19 cellular contexts compared by ENCODE assay signal in genomic region chr4:128347930-128348660, GRCh38.
DNase-seq lines count a peak whose midpoint lies in the region; ATAC-seq, FAIRE-seq and TF ChIP-seq lines count a peak whose summit lies in the region.
"Had no signal": no experiment of that assay in that cellular context is flagged by ENCODE, and none has a peak within 500 bp of the region (broad histone marks: within the 10 kb centered on the region; RNA-seq: fewer than 3 reads in every experiment).

No MANE protein-coding gene starts in this region.

- no peak for TF ChIP-seq RAD21 in HepG2 (CRISPR knock-in tag; IDR thresholded peaks at IDR 0.05)

- H3K79me2 ChIP-seq in HepG2 (ENCODE audit: insufficient read depth, low read length), result no peaks in the 10 kb centered on the region

- TF ChIP-seq POLR2A in HepG2 (IDR thresholded peaks at IDR 0.05; ENCODE audit: insufficient read depth in 1 of 2, low read depth in 2 of 2, low read length in 2 of 2) (no peak), right lobe of liver (IDR thresholded peaks at IDR 0.05) (no peak), body of pancreas (IDR thresholded peaks at IDR 0.05) (no peak)

- DNase-seq in HepG2 (ENCODE audit: low spot score) (no peak), right lobe of liver (no peak), cardiac fibroblast (ENCODE audit: low read depth in 2 of 2) (peak; percentile 55 to 59), mesothelial cell of epicardium (ENCODE audit: low spot score in 2 of 2, unreplicated experiment in 2 of 2) (no peak), body of pancreas (no peak)
- no peak for DNase-seq in activated T-cell treated with anti-CD3 and anti-CD28 coated beads, Interleukin-2, amount 50 U/mL, for 1 hour
- DNase-seq: activated CD4-positive, CD25-positive, alpha-beta regulatory T cell treated with anti-CD3 and anti-CD28 coated beads, Interleukin-2, amount 50 U/mL, for 72 hours; activated gamma-delta T cell; anterior cingulate cortex; dorsolateral prefrontal cortex; esophagus squamous epithelium; NCI-H1694 treated with DMSO at 0.1 percent for 48 hours; NCI-H510A; stimulated activated naive CD4-positive, alpha-beta T cell treated with Interleukin-2 at 50 U/mL for 16 hours; T1000 had no signal

- FAIRE-seq in HepG2 (lab: Jason Lieb, UNC), result no peak
- FAIRE-seq: GM12878 had no signal

- peaks cover 8% of the 10 kb centered on the region for H3K36me3 Mint-ChIP-seq in mesothelial cell of epicardium

- no peak for TF ChIP-seq CTCF in HepG2 (CRISPR knock-in tag; IDR thresholded peaks at IDR 0.05)
- no peak for TF ChIP-seq CTCF in right lobe of liver (IDR thresholded peaks at IDR 0.05)
- TF ChIP-seq CTCF in cardiac fibroblast (IDR thresholded peaks at IDR 0.05; ENCODE audit: low read depth, low read length), result no peak
- no peak for TF ChIP-seq CTCF in mesothelial cell of epicardium (IDR thresholded peaks at IDR 0.05; ENCODE audit: unreplicated experiment)
- no peak for TF ChIP-seq CTCF in body of pancreas (IDR thresholded peaks at IDR 0.05)

- H3K36me3 ChIP-seq in HepG2 (replicated peaks in 1 of 2; ENCODE audit: control insufficient read depth in 1 of 2, insufficient read depth in 2 of 2, low read length in 2 of 2), result no peaks in the 10 kb centered on the region
- H3K36me3 ChIP-seq in right lobe of liver, result no peaks in the 10 kb centered on the region
- H3K36me3 ChIP-seq in body of pancreas (replicated peaks in 1 of 2; ENCODE audit: insufficient read depth in 1 of 2, low read depth in 2 of 2), result no peaks in the 10 kb centered on the region
- H3K36me3 ChIP-seq: esophagus squamous epithelium, prostate gland had no signal

- peaks cover 21% of the 10 kb centered on the region for H3K4me1 Mint-ChIP-seq in mesothelial cell of epicardium

- TF ChIP-seq EP300 in HepG2 (IDR thresholded peaks at IDR 0.05; ENCODE audit: low read depth in 2 of 2, low read length in 2 of 2) (no peak), HepG2 (CRISPR knock-in tag; IDR thresholded peaks at IDR 0.05; ENCODE audit: borderline replicate concordance) (no peak)

- in situ Hi-C loops in HepG2 (cut with HindIII; ENCODE audit: extremely low pct_ligation_motif_present, low pct_unique_long_range_greater_than_20kb), result no loop called here

- no peaks in the 10 kb centered on the region for H4K20me1 ChIP-seq in HepG2 (ENCODE audit: insufficient read depth, low read length)

- H2AFZ ChIP-seq in HepG2 (ENCODE audit: low read length), result no peak overlapping the region

- H3K27me3 Mint-ChIP-seq in mesothelial cell of epicardium (ENCODE audit: low read depth), result no peaks in the 10 kb centered on the region

- H3K27ac ChIP-seq in HepG2 (ENCODE audit: extremely low read length, insufficient read depth, low read length), result no peak overlapping the region
- peak overlapping the region in 1 of 3 donors; percentile 35 for H3K27ac ChIP-seq in right lobe of liver
- no peak overlapping the region for H3K27ac ChIP-seq in body of pancreas
- H3K27ac ChIP-seq: dorsolateral prefrontal cortex, esophagus squamous epithelium, prostate gland had no signal

- POLR2A ChIA-PET in HepG2 (lab: Yijun Ruan, JAX), result no interaction called here

- intact Hi-C loops in HepG2 (cut with micrococcal nuclease; ENCODE audit: unreplicated experiment) (no loop called here), right lobe of liver (cut with DNase I) (no loop called here), body of pancreas (cut with DNase I) (no loop called here)

- peak overlapping the region; percentile 83 for H3K27ac Mint-ChIP-seq in mesothelial cell of epicardium

- H3K4me3 ChIP-seq in HepG2 (replicated peaks in 1 of 3; ENCODE audit: insufficient read depth in 1 of 3, low read depth in 2 of 3, low read length in 3 of 3) (no peak overlapping the region), right lobe of liver (no peak overlapping the region), cardiac fibroblast (replicated peaks in 1 of 2; ENCODE audit: low read depth in 2 of 2, low read length in 2 of 2) (no peak overlapping the region), body of pancreas (no peak overlapping the region)
- H3K4me3 ChIP-seq: dorsolateral prefrontal cortex, esophagus squamous epithelium, GM12878, prostate gland had no signal

- no peak overlapping the region for H3K4me3 Mint-ChIP-seq in mesothelial cell of epicardium

- BruUV-seq in HepG2 (replicated peaks; lab: Mats Ljungman, UMichigan), result no TSS peak

- no peak for ATAC-seq in HepG2
- no peak for ATAC-seq in right lobe of liver
- no peak for ATAC-seq in HG02571 (IDR thresholded peaks at IDR 0.05; ENCODE audit: unreplicated experiment)
- ATAC-seq in body of pancreas, result no peak
- no peak for ATAC-seq in GM21576 (IDR thresholded peaks at IDR 0.05; ENCODE audit: unreplicated experiment)
- ATAC-seq: GM12878 had no signal

- H3K27me3 ChIP-seq in HepG2 (ENCODE audit: control insufficient read depth in 1 of 2, insufficient read depth in 2 of 2, low read length in 2 of 2) (0 out of 5 replicates have a peak, but pooled peaks cover 0 to 7% of the 10 kb centered on the region in 2 experiments), right lobe of liver (no peaks in the 10 kb centered on the region), body of pancreas (no peaks in the 10 kb centered on the region)
- H3K27me3 ChIP-seq: dorsolateral prefrontal cortex, esophagus squamous epithelium had no signal

- H3K9me3 Mint-ChIP-seq in mesothelial cell of epicardium, result peaks cover 6% of the 10 kb centered on the region

- peaks cover 13% of the 10 kb centered on the region for H3K4me1 ChIP-seq in HepG2 (ENCODE audit: insufficient read depth, low read length)
- H3K4me1 ChIP-seq in right lobe of liver, result peaks cover 0 to 46% (median 5%) of the 10 kb centered on the region in 4 donors
- H3K4me1 ChIP-seq in body of pancreas, result no peaks in the 10 kb centered on the region
- H3K4me1 ChIP-seq: prostate gland had no signal

- 24% methylated on average over 4 of the region's 4 CpGs for WGBS in HepG2 (ENCODE audit: low lambda C conversion rate)
- 80% methylated on average over 4 of the region's 4 CpGs for WGBS in right lobe of liver (ENCODE audit: insufficient coverage, low coverage, low lambda C conversion rate, missing lambda C conversion rate)
- WGBS in body of pancreas, 2 donors, result 69 to 80% methylated on average over 4 of the region's 4 CpGs

- H3K9ac ChIP-seq in HepG2 (ENCODE audit: insufficient read depth, low read depth, low read length), result no peak overlapping the region

- no peak overlapping the region for H3K4me2 ChIP-seq in HepG2 (ENCODE audit: low read depth, low read length)

- CTCF ChIA-PET in HepG2 (lab: Yijun Ruan, JAX; ENCODE audit: low intra/inter-chr PET ratio, low total read pairs), result no interaction called here

- H3K9me3 ChIP-seq in HepG2 (ENCODE audit: low read length) (no peaks in the 10 kb centered on the region), right lobe of liver (no peaks in the 10 kb centered on the region), body of pancreas (no peaks in the 10 kb centered on the region)
- H3K9me3 ChIP-seq: esophagus squamous epithelium, prostate gland had no signal

TF ChIP-seq in HepG2, 621 proteins besides CTCF, POLR2A, EP300 and RAD21:
- TF ChIP-seq RBM22 (optimal IDR thresholded peaks at IDR 0.05; ENCODE audit: low read length) (no peak), IRF9 (CRISPR knock-in tag; IDR thresholded peaks at IDR 0.05; ENCODE audit: borderline replicate concordance) (no peak), ZSCAN30 (CRISPR knock-in tag; IDR thresholded peaks at IDR 0.05) (no peak), MAFG (CRISPR knock-in tag; IDR thresholded peaks at IDR 0.05) (no peak), NFE2L2 (IDR thresholded peaks at IDR 0.05; ENCODE audit: low read length) (peak; percentile 74), MAFF (IDR thresholded peaks at IDR 0.05; ENCODE audit: low read depth, low read length) (peak; percentile 70), MAFK (conservative IDR thresholded peaks at IDR 0.05 in 1 of 2, IDR thresholded peaks at IDR 0.05 in 1 of 2; ENCODE audit: low read length in 2 of 2) (peak; percentile 72 to 84), NR2F1 (CRISPR knock-in tag; IDR thresholded peaks at IDR 0.05) (no peak), SNAPC5 (CRISPR knock-in tag; IDR thresholded peaks at IDR 0.05; ENCODE audit: borderline replicate concordance) (no peak), NR0B2 (CRISPR knock-in tag; IDR thresholded peaks at IDR 0.05) (no peak)

Comparison
In these comparisons a context has a peak if more than half of its experiments do, and no peak if none do; other contexts are left out.
1. DNase-seq: peak in cardiac fibroblast (2 of 2); none in HepG2 (single experiment), right lobe of liver (0 of 3), mesothelial cell of epicardium (0 of 2), activated T-cell treated with anti-CD3 and anti-CD28 coated beads, Interleukin-2, amount 50 U/mL, for 1 hour (single experiment) and body of pancreas (0 of 4).